21 cellular contexts compared by ENCODE assay signal in genomic region chr4:1961038-1961437, GRCh38. TPM values are rescaled to one million over a fixed set of nuclear protein-coding genes. Genes with fewer than 3 reads are reported as not detected.
DNase-seq lines count a peak whose midpoint lies in the region; ATAC-seq, FAIRE-seq and TF ChIP-seq lines count a peak whose summit lies in the region.
"Had no signal": no experiment of that assay in that cellular context is flagged by ENCODE, and none has a peak within 500 bp of the region (broad histone marks: within the 10 kb centered on the region; RNA-seq: fewer than 3 reads in every experiment).

No MANE protein-coding gene starts in this region.

- peaks cover 5% of the 10 kb centered on the region for H3F3A ChIP-seq in neural progenitor cell (ENCODE audit: low read depth)

- H3K27ac Mint-ChIP-seq in HFFc6 (peak overlapping the region; percentile 40), neural progenitor cell (no peak overlapping the region), type B pancreatic cell (peak overlapping the region; percentile 44)

- H3K36me3 Mint-ChIP-seq in HFFc6 (ENCODE audit: low read depth) (peaks cover 66% of the 10 kb centered on the region), neural progenitor cell (peaks cover 74% of the 10 kb centered on the region), type B pancreatic cell (peaks cover 51% of the 10 kb centered on the region)

- no peaks in the 10 kb centered on the region for H3K4me1 ChIP-seq in neural progenitor cell
- H3K4me1 ChIP-seq: BE2C had no signal

- no peak overlapping the region for H3K27ac ChIP-seq in neural progenitor cell
- H3K27ac ChIP-seq: C4-2B had no signal

- H3K4me1 Mint-ChIP-seq in HFFc6 (ENCODE audit: low read depth) (peaks cover 18% of the 10 kb centered on the region), neural progenitor cell (peaks cover 17% of the 10 kb centered on the region), type B pancreatic cell (ENCODE audit: unreplicated experiment) (no peaks in the 10 kb centered on the region)
- H3K4me1 Mint-ChIP-seq: CD4-positive, alpha-beta memory T cell had no signal

- no peaks in the 10 kb centered on the region for H3K9me3 Mint-ChIP-seq in HFFc6
- H3K9me3 Mint-ChIP-seq in neural progenitor cell = no peaks in the 10 kb centered on the region
- no peaks in the 10 kb centered on the region for H3K9me3 Mint-ChIP-seq in type B pancreatic cell
- H3K9me3 Mint-ChIP-seq: CD4-positive, alpha-beta memory T cell; H9 had no signal

- no peak overlapping the region for H2AFZ ChIP-seq in neural progenitor cell (replicated peaks)

- peak; percentile 43 for FAIRE-seq in bronchial epithelial cell (lab: Jason Lieb, UNC)
- FAIRE-seq: A204.1, D721Med, G401.6, GM12891, GM19239, K562 had no signal

- DNase-seq in HFFc6 = no peak
- DNase-seq in bronchial epithelial cell (ENCODE audit: low read depth) = no peak
- DNase-seq in neural progenitor cell (ENCODE audit: low spot score) = no peak
- no peak for DNase-seq in type B pancreatic cell (ENCODE audit: extremely low spot score, unreplicated experiment)
- DNase-seq in NCI-H446 treated with DMSO at 0.1 percent for 48 hours (lab: John Stamatoyannopoulos, UW) = no peak
- DNase-seq: BE2C; CD4-positive, alpha-beta memory T cell; COR-L47; DMS153; EL; GOT3; H9 had no signal

- H3K36me3 ChIP-seq in bronchial epithelial cell (ENCODE audit: control insufficient read depth, insufficient read depth, low read length) (peaks cover 22% of the 10 kb centered on the region), neural progenitor cell (peaks cover 4% of the 10 kb centered on the region)

- H3K4me3 ChIP-seq in bronchial epithelial cell (ENCODE audit: low read depth, low read length) (no peak overlapping the region), neural progenitor cell (no peak overlapping the region)
- H3K4me3 ChIP-seq: K562 had no signal

- H3K27me3 Mint-ChIP-seq in HFFc6 (ENCODE audit: insufficient read depth) (peaks cover 1% of the 10 kb centered on the region; the same call in 1 of the 2 replicates), neural progenitor cell (ENCODE audit: insufficient read depth, low read depth) (peaks cover 4% of the 10 kb centered on the region), type B pancreatic cell (no peaks in the 10 kb centered on the region)
- H3K27me3 Mint-ChIP-seq: CD4-positive, alpha-beta memory T cell had no signal

- no peak overlapping the region for H3K9ac ChIP-seq in neural progenitor cell

- H3K4me3 Mint-ChIP-seq in HFFc6 = no peak overlapping the region
- H3K4me3 Mint-ChIP-seq in neural progenitor cell = peak overlapping the region; percentile 28
- H3K4me3 Mint-ChIP-seq in type B pancreatic cell = no peak overlapping the region
- H3K4me3 Mint-ChIP-seq: CD4-positive, alpha-beta memory T cell; H9 had no signal

- H3K9me3 ChIP-seq in neural progenitor cell (ENCODE audit: low read depth) = no peaks in the 10 kb centered on the region
- H3K9me3 ChIP-seq: BE2C had no signal

- H3K27me3 ChIP-seq in bronchial epithelial cell (ENCODE audit: control insufficient read depth, insufficient read depth, low read length) = no peaks in the 10 kb centered on the region
- H3K27me3 ChIP-seq in neural progenitor cell = no peaks in the 10 kb centered on the region
- H3K27me3 ChIP-seq: BE2C had no signal

- peaks cover 14% of the 10 kb centered on the region for H4K20me1 ChIP-seq in neural progenitor cell (ENCODE audit: low read depth)

- ATAC-seq in GM19023 (IDR thresholded peaks at IDR 0.05; ENCODE audit: unreplicated experiment) (no peak), GM21515 (IDR thresholded peaks at IDR 0.05; ENCODE audit: unreplicated experiment) (no peak)
- ATAC-seq: K562 had no signal

- TF ChIP-seq CTCF in HFFc6 (IDR thresholded peaks at IDR 0.05) = no peak
- no peak for TF ChIP-seq CTCF in bronchial epithelial cell (IDR thresholded peaks at IDR 0.05; ENCODE audit: insufficient read depth, low read length, severe bottlenecking)
- no peak for TF ChIP-seq CTCF in neural progenitor cell (IDR thresholded peaks at IDR 0.05)
- no peak for TF ChIP-seq CTCF in type B pancreatic cell (conservative IDR thresholded peaks at IDR 0.05)

- H3K4me2 ChIP-seq in neural progenitor cell = no peak overlapping the region

- peaks cover 5% of the 10 kb centered on the region for H3K79me2 ChIP-seq in neural progenitor cell (ENCODE audit: low read depth)

RNA-seq across cellular contexts. Expression of gene NELFA, which starts 47.7 kb away (rescaled TPM):
- 10 to 100 TPM; 19.2 to 21.2 (median 20.2) TPM for total RNA-seq in HFFc6 (2021; fragmentation: NEBNext Ultra II Directional; extraction: Animal tissue kit (Norgen Biotek cat#: 25700))
- total RNA-seq in bronchial epithelial cell (14.7 and 17.9 TPM in 2 replicates), neural progenitor cell (ENCODE audit: low replicate concordance) (18.0 and 50.3 TPM in 2 replicates), type B pancreatic cell (ENCODE audit: low replicate concordance) (42.2 and 44.8 TPM in 2 replicates)
